In genomic region chr1:31701137-31701736, GRCh38 we compare ENCODE assay signal across 1 cellular context.
TF ChIP-seq lines count a peak whose summit lies in the region.

No MANE protein-coding gene starts in this region.

TF ChIP-seq in K562, 482 proteins besides CTCF, POLR2A, EP300 and RAD21 (continued from another document and continues in another):
- 0 out of 4 replicates have a peak, but pooled peaks of 1 of the 2 experiments have one; percentile 36 for TF ChIP-seq ZNF318 (IDR thresholded peaks at IDR 0.05; ENCODE audit: borderline replicate concordance in 1 of 2, low read depth in 1 of 2)
- TF ChIP-seq CLOCK (CRISPR knock-in tag; IDR thresholded peaks at IDR 0.05; ENCODE audit: borderline replicate concordance), result no peak
- TF ChIP-seq POLR3A (IDR thresholded peaks at IDR 0.05; ENCODE audit: borderline replicate concordance, extremely low read depth, insufficient read depth, insufficient read length), result no peak
- TF ChIP-seq FOS (IDR thresholded peaks at IDR 0.05; ENCODE audit: extremely low read depth, insufficient read length), result peak; percentile 68
- no peak for TF ChIP-seq AFF4 (CRISPR knock-in tag; IDR thresholded peaks at IDR 0.05)
- TF ChIP-seq MTA2 (IDR thresholded peaks at IDR 0.05; ENCODE audit: low read depth), result no peak
- TF ChIP-seq ZNF699 (CRISPR knock-in tag; IDR thresholded peaks at IDR 0.05; ENCODE audit: insufficient replicate concordance), result no peak
- TF ChIP-seq HMGXB4 (CRISPR knock-in tag; IDR thresholded peaks at IDR 0.05), result no peak
- TF ChIP-seq XRCC3 (IDR thresholded peaks at IDR 0.05), result no peak
- peak; percentile 38; the same call in 1 of the 2 replicates for TF ChIP-seq CEBPG (CRISPR knock-in tag; IDR thresholded peaks at IDR 0.05)
- TF ChIP-seq CEBPG (tag; conservative IDR thresholded peaks at IDR 0.05 in 1 of 2, IDR thresholded peaks at IDR 0.05 in 1 of 2), result peak in 1 of 2 experiments; percentile 81; a peak in 2 of 4 replicates
- no peak for TF ChIP-seq RBM15 (IDR thresholded peaks at IDR 0.05; ENCODE audit: insufficient read depth, low read length)
- peak; percentile 66; the same call in 1 of the 2 replicates for TF ChIP-seq HDAC2 (IDR thresholded peaks at IDR 0.05)
- TF ChIP-seq ARID2 (IDR thresholded peaks at IDR 0.05), result no peak
- no peak for TF ChIP-seq HDAC6 (IDR thresholded peaks at IDR 0.05; ENCODE audit: low read depth, low read length)
- TF ChIP-seq MLX (CRISPR knock-in tag; conservative IDR thresholded peaks at IDR 0.05), result no peak
- no peak for TF ChIP-seq PCBP1 (IDR thresholded peaks at IDR 0.05; ENCODE audit: low read depth, low read length, poor library complexity, severe bottlenecking)
- TF ChIP-seq DACH1 (IDR thresholded peaks at IDR 0.05; ENCODE audit: partially characterized antibody), result no peak
- TF ChIP-seq SP2 (IDR thresholded peaks at IDR 0.05; ENCODE audit: extremely low read depth, low read depth, low read length, poor library complexity, severe bottlenecking), result no peak
- no peak for TF ChIP-seq CREB3 (tag; conservative IDR thresholded peaks at IDR 0.05; ENCODE audit: low read depth)
- TF ChIP-seq ARNT (IDR thresholded peaks at IDR 0.05), result no peak
- TF ChIP-seq MEIS2 (IDR thresholded peaks at IDR 0.05; ENCODE audit: partially characterized antibody), result peak; percentile 13
- no peak for TF ChIP-seq ZNF24 (IDR thresholded peaks at IDR 0.05)
- no peak for TF ChIP-seq TSC22D4 (tag; IDR thresholded peaks at IDR 0.05)
- no peak for TF ChIP-seq LARP7 (IDR thresholded peaks at IDR 0.05)
- no peak for TF ChIP-seq NCOA1 (IDR thresholded peaks at IDR 0.05; ENCODE audit: low read depth)
- no peak for TF ChIP-seq PRDM10 (IDR thresholded peaks at IDR 0.05; ENCODE audit: partially characterized antibody)
- peak; percentile 91 for TF ChIP-seq DPF2 (IDR thresholded peaks at IDR 0.05)
- no peak for TF ChIP-seq ETV5 (CRISPR knock-in tag; IDR thresholded peaks at IDR 0.05; ENCODE audit: low read depth)
- no peak for TF ChIP-seq BHLHE40 (IDR thresholded peaks at IDR 0.05; ENCODE audit: low read length)
- no peak for TF ChIP-seq TFAM (CRISPR knock-in tag; conservative IDR thresholded peaks at IDR 0.05)
- TF ChIP-seq TEAD4 (IDR thresholded peaks at IDR 0.05; ENCODE audit: low read length), result peak; percentile 72
- TF ChIP-seq TEAD4 (CRISPR knock-in tag; IDR thresholded peaks at IDR 0.05; ENCODE audit: borderline replicate concordance), result no peak
- TF ChIP-seq ZNF133 (CRISPR knock-in tag; IDR thresholded peaks at IDR 0.05), result no peak
- peak; percentile 67 for TF ChIP-seq CREM (IDR thresholded peaks at IDR 0.05; ENCODE audit: low read depth)
- TF ChIP-seq CHD2 (IDR thresholded peaks at IDR 0.05; ENCODE audit: low read depth, low read length), result no peak
- TF ChIP-seq ZNF347 (CRISPR knock-in tag; IDR thresholded peaks at IDR 0.05; ENCODE audit: low read depth), result no peak
